ENCODE assay signal across 7 cellular contexts in genomic region chr5:79858097-79858723, GRCh38.
DNase-seq lines count a peak whose midpoint lies in the region; ATAC-seq, FAIRE-seq and TF ChIP-seq lines count a peak whose summit lies in the region.

No MANE protein-coding gene starts in this region.

- no peak overlapping the region for H3K4me3 ChIP-seq in GM12865 (ENCODE audit: low read depth, low read length)
- H3K4me3 ChIP-seq in Loucy (ENCODE audit: low read length, poor library complexity, severe bottlenecking) = no peak overlapping the region
- H3K4me3 ChIP-seq in small intestine (ENCODE audit: low read depth in 1 of 2, low read length in 2 of 2) = no peak overlapping the region

- WGBS in small intestine, 3 donors = 26 to 35% (median 33%) methylated on average over 6 of the region's 6 CpGs

- H3K4me1 ChIP-seq in Loucy (ENCODE audit: insufficient read depth, low read length, poor library complexity, severe bottlenecking) (no peaks in the 10 kb centered on the region), small intestine (ENCODE audit: control insufficient read depth in 2 of 2, insufficient read depth in 1 of 2, low read depth in 1 of 2, low read length in 1 of 2) (no peaks in the 10 kb centered on the region)

- DNase-seq in GM12865 (ENCODE audit: low read depth) (peak; percentile 72), T-helper 22 cell (ENCODE audit: low read depth) (peak; percentile 31), astrocyte of the hippocampus (ENCODE audit: low read depth, low spot score) (peak; percentile 81), hypothalamus (lab: John Stamatoyannopoulos, UW) (peak in 45 of 51 donors; percentile 6 to 86 (median 46)), small intestine (peak; percentile 59)

- no peak overlapping the region for H3K4me2 ChIP-seq in Loucy (ENCODE audit: low read depth, low read length, poor library complexity, severe bottlenecking)

- H3F3A ChIP-seq in Loucy (ENCODE audit: low read depth) = no peaks in the 10 kb centered on the region

- no peaks in the 10 kb centered on the region for H4K20me1 ChIP-seq in Loucy (ENCODE audit: insufficient read depth, low read length, poor library complexity, severe bottlenecking)

- H3K27me3 ChIP-seq in Loucy (ENCODE audit: insufficient read depth, low read length, poor library complexity, severe bottlenecking) = no peaks in the 10 kb centered on the region
- no peaks in the 10 kb centered on the region for H3K27me3 ChIP-seq in small intestine (ENCODE audit: control insufficient read depth in 2 of 2, insufficient read depth in 2 of 2, low read length in 2 of 2)

- H3K27ac ChIP-seq in small intestine (ENCODE audit: low read depth in 1 of 2, low read length in 1 of 2) = no peak overlapping the region

- no peaks in the 10 kb centered on the region for H3K9me2 ChIP-seq in Loucy (replicated peaks; ENCODE audit: low read depth, low read length)

- no peaks in the 10 kb centered on the region for H3K9me3 ChIP-seq in Loucy (ENCODE audit: insufficient read depth, low read depth, low read length)
- H3K9me3 ChIP-seq in small intestine (ENCODE audit: control insufficient read depth, low read depth) = no peaks in the 10 kb centered on the region

- TF ChIP-seq CTCF in GM12865 (IDR thresholded peaks at IDR 0.05; ENCODE audit: insufficient read depth, low read depth, low read length, missing control alignments) = peak; percentile 96
- TF ChIP-seq CTCF in Loucy (conservative IDR thresholded peaks at IDR 0.05; ENCODE audit: low read length) = peak; percentile 99

- no peaks in the 10 kb centered on the region for H3K79me2 ChIP-seq in Loucy (ENCODE audit: insufficient read depth, low read length)

- H2AFZ ChIP-seq in Loucy (ENCODE audit: low read length) = peak overlapping the region; percentile 54

- H3K9ac ChIP-seq in Loucy (ENCODE audit: low read depth, low read length, poor library complexity, severe bottlenecking) = no peak overlapping the region

- no peak for ATAC-seq in GM21360 (IDR thresholded peaks at IDR 0.05; ENCODE audit: unreplicated experiment)

- no peak for FAIRE-seq in small intestine (lab: Jason Lieb, UNC)

- no peaks in the 10 kb centered on the region for H3K36me3 ChIP-seq in Loucy (ENCODE audit: insufficient read depth, low read length)
- H3K36me3 ChIP-seq in small intestine (ENCODE audit: control insufficient read depth in 2 of 2, insufficient read depth in 2 of 2, low read length in 2 of 2) = no peaks in the 10 kb centered on the region

Comparison
In these comparisons a context has a peak if more than half of its experiments do, and no peak if none do; other contexts are left out.
1. DNase-seq: peak in every context shown above with its lines; median percentile 81 in astrocyte of the hippocampus; 72 in GM12865; 59 in small intestine; 46 in hypothalamus; 31 in T-helper 22 cell.